28 cellular contexts compared by ENCODE assay signal in genomic region chr2:101948625-101949150, GRCh38. TPM values are rescaled to one million over a fixed set of nuclear protein-coding genes. Genes with fewer than 3 reads are reported as not detected.
"Had no signal": no experiment of that assay in that cellular context is flagged by ENCODE, and none has a peak within 500 bp of the region (broad histone marks: within the 10 kb centered on the region; RNA-seq: fewer than 3 reads in every experiment).

No MANE protein-coding gene starts in this region.

- H3K36me3 ChIP-seq: WERI-Rb-1 had no signal

- DNase-seq: activated CD4-positive, alpha-beta memory T cell treated with anti-CD3 and anti-CD28 coated beads, Interleukin-2, amount 10 ng/mL, durations not matched to agents 7 days and 5 days; activated CD4-positive, alpha-beta T cell treated with anti-CD3 and anti-CD28 coated beads for 1 hour; activated CD4-positive, CD25-positive, alpha-beta regulatory T cell; activated CD8-positive, alpha-beta memory T cell treated with anti-CD3 and anti-CD28 coated beads for 24 hours; activated CD8-positive, alpha-beta memory T cell treated with anti-CD3 and anti-CD28 coated beads, Interleukin-2, amount 50 U/mL, for 48 hours; activated effector memory CD4-positive, alpha-beta T cell treated with Interleukin-2 at 50 U/mL for 16 hours; activated naive CD4-positive, alpha-beta T cell treated with anti-CD3 and anti-CD28 coated beads, Interleukin-2, amount 10 ng/mL, durations not matched to agents 7 days and 5 days; activated naive CD8-positive, alpha-beta T cell treated with anti-CD3 and anti-CD28 coated beads, Interleukin-2, amount 50 U/mL, for 24 hours; activated T-cell treated with anti-CD3 and anti-CD28 coated beads, Interleukin-2, amount 50 U/mL, for 48 hours; anterior cingulate cortex; caudate nucleus; cerebellar nuclear complex; NCI-H1092; NCI-H1436 treated with DMSO at 0.1 percent for 48 hours; NCI-H1694 treated with DMSO at 0.1 percent for 48 hours; NCI-H2029; NCI-H345; NCI-H510A; NCI-H526; NCI-H748 treated with DMSO at 0.1 percent for 48 hours; NK-92 treated with Interleukin-12 subunit alpha and Interleukin-12 subunit beta, amount 100 ng/mL, for 24 hours; Right ventricle myocardium superior; SW 1271; T-helper 9 cell; WERI-Rb-1 had no signal

RNA-seq across cellular contexts. Expression of gene IL1R2, which starts 43.1 kb away (rescaled TPM):
- total RNA-seq: bronchial epithelial cell, M059J, OCI-LY7 had no signal
